ENCODE assay signal across 8 cellular contexts in the genomic region with DNA sequence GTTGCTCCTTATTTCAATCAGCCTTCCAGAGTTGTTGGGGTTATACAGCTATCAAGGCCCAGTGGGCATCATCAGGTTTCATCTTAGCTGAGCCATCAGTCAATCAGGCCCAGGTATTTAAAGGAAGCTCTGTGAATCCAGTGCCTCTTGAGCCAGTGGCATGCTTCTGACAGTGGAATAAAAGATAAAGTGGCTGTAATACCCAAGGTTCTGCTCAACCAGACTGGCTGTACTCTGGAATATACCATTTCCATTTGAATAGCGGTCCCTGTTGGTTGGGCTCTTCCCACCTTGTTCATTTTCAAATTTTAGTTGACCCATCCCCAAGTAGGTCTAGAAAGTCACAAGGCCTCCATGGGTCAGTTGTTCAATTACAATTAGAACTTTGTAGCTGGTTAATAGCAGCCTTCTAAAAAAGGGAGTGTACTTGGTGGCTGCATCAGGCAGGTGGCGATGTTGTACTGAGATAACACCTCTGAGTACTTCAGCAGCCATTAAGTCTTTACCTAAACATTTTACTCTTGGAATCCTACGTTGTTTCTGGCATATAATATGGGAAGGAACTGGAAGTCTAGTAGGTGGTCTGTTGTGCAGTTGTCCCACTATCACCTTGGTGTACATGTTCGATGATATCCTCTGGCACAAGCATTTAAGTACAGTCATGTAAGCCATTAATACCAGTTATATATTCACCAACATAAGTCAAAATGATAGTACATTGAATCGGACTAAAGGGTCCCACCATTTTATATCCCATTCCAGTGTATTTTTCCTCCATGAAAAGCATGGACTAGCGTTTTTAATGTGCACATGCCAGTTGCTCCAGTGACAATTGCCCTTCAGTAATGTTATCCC.
DNase-seq lines count a peak whose midpoint lies in the region; ATAC-seq and TF ChIP-seq lines count a peak whose summit lies in the region.

No MANE protein-coding gene starts in this region.

- H3K9ac ChIP-seq in Loucy (ENCODE audit: low read depth, low read length, poor library complexity, severe bottlenecking) (no peak overlapping the region), mammary epithelial cell (ENCODE audit: insufficient read depth, low read length) (no peak overlapping the region)

- no peak overlapping the region for H3K4me2 ChIP-seq in Loucy (ENCODE audit: low read depth, low read length, poor library complexity, severe bottlenecking)
- H3K4me2 ChIP-seq in mammary epithelial cell (ENCODE audit: insufficient read depth, low read depth, low read length) = no peak overlapping the region

- H3K79me2 ChIP-seq in Loucy (ENCODE audit: insufficient read depth, low read length) (no peaks in the 10 kb centered on the region), mammary epithelial cell (ENCODE audit: insufficient read depth, low read length) (no peaks in the 10 kb centered on the region)

- H3K27me3 ChIP-seq in Loucy (ENCODE audit: insufficient read depth, low read length, poor library complexity, severe bottlenecking) = no peaks in the 10 kb centered on the region
- no peaks in the 10 kb centered on the region for H3K27me3 ChIP-seq in mammary epithelial cell (ENCODE audit: insufficient read depth, low read length)
- no peaks in the 10 kb centered on the region for H3K27me3 ChIP-seq in left lung
- H3K27me3 ChIP-seq in testis = no peaks in the 10 kb centered on the region

- peaks cover 7% of the 10 kb centered on the region for H3F3A ChIP-seq in Loucy (ENCODE audit: low read depth)

- TF ChIP-seq POLR2A in testis (IDR thresholded peaks at IDR 0.05) = no peak

- H3K4me1 ChIP-seq in Loucy (ENCODE audit: insufficient read depth, low read length, poor library complexity, severe bottlenecking) = peaks cover 8% of the 10 kb centered on the region
- H3K4me1 ChIP-seq in mammary epithelial cell (ENCODE audit: insufficient read depth, low read length) = no peaks in the 10 kb centered on the region
- H3K4me1 ChIP-seq in left lung = no peaks in the 10 kb centered on the region
- H3K4me1 ChIP-seq in testis = no peaks in the 10 kb centered on the region

- H4K20me1 ChIP-seq in Loucy (ENCODE audit: insufficient read depth, low read length, poor library complexity, severe bottlenecking) = no peaks in the 10 kb centered on the region
- H4K20me1 ChIP-seq in mammary epithelial cell (ENCODE audit: insufficient read depth, low read length) = no peaks in the 10 kb centered on the region

- no peaks in the 10 kb centered on the region for H3K27me3 Mint-ChIP-seq in activated CD4-positive, alpha-beta T cell treated with anti-CD3 and anti-CD28 coated beads for 36 hours

- BruUV-seq in mammary epithelial cell (replicated peaks; lab: Mats Ljungman, UMichigan) = no TSS peak

- ATAC-seq in activated CD4-positive, alpha-beta T cell treated with anti-CD3 and anti-CD28 coated beads for 36 hours = peak; percentile 51
- peak; percentile 92 for ATAC-seq in left lung
- no peak for ATAC-seq in HG03039 (IDR thresholded peaks at IDR 0.05; ENCODE audit: unreplicated experiment)

- no peak overlapping the region for H3K27ac ChIP-seq in mammary epithelial cell (ENCODE audit: insufficient read depth, low read depth, low read length)
- no peak overlapping the region for H3K27ac ChIP-seq in left lung
- no peak overlapping the region for H3K27ac ChIP-seq in testis

- DNase-seq in activated CD4-positive, alpha-beta T cell treated with anti-CD3 and anti-CD28 coated beads for 36 hours = peak; percentile 62
- DNase-seq in activated CD4-positive, alpha-beta T cell treated with anti-CD3 and anti-CD28 coated beads for 1 hour = no peak
- DNase-seq in SK-MEL-5 (ENCODE audit: low read depth, low spot score) = peak; percentile 90
- peak; percentile 28 for DNase-seq in mammary epithelial cell
- DNase-seq in left lung = no peak
- DNase-seq in testis = no peak

- intact Hi-C loops in activated CD4-positive, alpha-beta T cell treated with anti-CD3 and anti-CD28 coated beads for 36 hours (cut with DNase I, micrococcal nuclease) = loop anchor here in 1 of 2 experiments (1.0 to 5.0 kb wide), 2 partner anchors 249 to 419 kb away; no protein-coding TSS in a partner anchor
- intact Hi-C loops in mammary epithelial cell (cut with micrococcal nuclease) = loop anchor here (1.0 to 10.0 kb wide), 3 partner anchors 249 to 603 kb away; no protein-coding TSS in a partner anchor
- intact Hi-C loops in left lung (cut with DNase I) = no loop called here
- intact Hi-C loops in testis (cut with DNase I; ENCODE audit: low total_unique reads) = no loop called here

- dilution Hi-C loops in mammary epithelial cell (cut with HindIII; ENCODE audit: low sequenced_read_pairs) = no loop called here

- peaks cover 1% of the 10 kb centered on the region for H3K36me3 Mint-ChIP-seq in activated CD4-positive, alpha-beta T cell treated with anti-CD3 and anti-CD28 coated beads for 36 hours (ENCODE audit: low read depth)

- H2AFZ ChIP-seq in Loucy (ENCODE audit: low read length) (no peak overlapping the region), mammary epithelial cell (ENCODE audit: low read depth, low read length) (peak overlapping the region; percentile 63)

- in situ Hi-C loops in SK-MEL-5 (cut with HindIII; ENCODE audit: low pct_unique_long_range_greater_than_20kb, low sequenced_read_pairs) = no loop called here
- in situ Hi-C loops in mammary epithelial cell (cut with MboI; ENCODE audit: low sequenced_read_pairs in 2 of 2) = no loop called here

- no peaks in the 10 kb centered on the region for H3K9me2 ChIP-seq in Loucy (replicated peaks; ENCODE audit: low read depth, low read length)

- TF ChIP-seq CTCF in Loucy (conservative IDR thresholded peaks at IDR 0.05; ENCODE audit: low read length) (peak; percentile 91), mammary epithelial cell (conservative IDR thresholded peaks at IDR 0.05 in 1 of 2, IDR thresholded peaks at IDR 0.05 in 1 of 2; ENCODE audit: extremely low read depth in 1 of 2, insufficient read depth in 1 of 2, low read depth in 1 of 2, low read length in 2 of 2) (peak; percentile 57 to 69), left lung (IDR thresholded peaks at IDR 0.05) (peak; percentile 47 to 50), testis (IDR thresholded peaks at IDR 0.05) (peak in 2 of 3 experiments; percentile 19 to 50)

- no peaks in the 10 kb centered on the region for H3K36me3 ChIP-seq in Loucy (ENCODE audit: insufficient read depth, low read length)
- H3K36me3 ChIP-seq in mammary epithelial cell (ENCODE audit: insufficient read depth, low read length) = no peaks in the 10 kb centered on the region
- no peaks in the 10 kb centered on the region for H3K36me3 ChIP-seq in left lung
- no peaks in the 10 kb centered on the region for H3K36me3 ChIP-seq in testis (ENCODE audit: low read depth, missing control alignments)

- CTCF ChIA-PET in activated CD4-positive, alpha-beta T cell treated with anti-CD3 and anti-CD28 coated beads for 36 hours (lab: Charles Lee) = interaction anchor here (0.6 to 1.8 kb wide), 13 partner anchors 10 to 702 kb away, joined by 3 to 14 read pairs (median 4); no protein-coding TSS in a partner anchor
- CTCF ChIA-PET in mammary epithelial cell (lab: Charles Lee; ENCODE audit: low non-redundant PET) = interaction anchor here (0.6 to 1.3 kb wide), 3 partner anchors 251 to 554 kb away, joined by 3 to 7 read pairs (median 5); no protein-coding TSS in a partner anchor

- POLR2A ChIA-PET in activated CD4-positive, alpha-beta T cell treated with anti-CD3 and anti-CD28 coated beads for 36 hours (lab: Charles Lee) = no interaction called here

- H3K4me3 ChIP-seq in Loucy (ENCODE audit: low read length, poor library complexity, severe bottlenecking) (no peak overlapping the region), mammary epithelial cell (replicated peaks in 1 of 3; ENCODE audit: insufficient read depth in 1 of 3, low read depth in 2 of 3, low read length in 3 of 3) (no peak overlapping the region), left lung (no peak overlapping the region), testis (no peak overlapping the region)

- no peaks in the 10 kb centered on the region for H3K4me1 Mint-ChIP-seq in activated CD4-positive, alpha-beta T cell treated with anti-CD3 and anti-CD28 coated beads for 36 hours

- H3K9me3 ChIP-seq in Loucy (ENCODE audit: insufficient read depth, low read depth, low read length) = peaks cover 4% of the 10 kb centered on the region; the same call in 1 of the 2 replicates
- H3K9me3 ChIP-seq in mammary epithelial cell (replicated peaks; ENCODE audit: insufficient read depth, low read length) = no peaks in the 10 kb centered on the region
- H3K9me3 ChIP-seq in left lung = peaks cover 0 to 7% of the 10 kb centered on the region in 2 donors
- H3K9me3 ChIP-seq in testis = no peaks in the 10 kb centered on the region

- no peak overlapping the region for H3K27ac Mint-ChIP-seq in activated CD4-positive, alpha-beta T cell treated with anti-CD3 and anti-CD28 coated beads for 36 hours

- WGBS in mammary epithelial cell (ENCODE audit: low coverage, missing lambda C conversion rate) = 44% methylated on average over 6 of the region's 6 CpGs
- 62 to 63% methylated on average over 6 of the region's 6 CpGs for WGBS in testis, 2 donors

- H3K9me3 Mint-ChIP-seq in activated CD4-positive, alpha-beta T cell treated with anti-CD3 and anti-CD28 coated beads for 36 hours (ENCODE audit: low read depth) = peaks cover 9% of the 10 kb centered on the region

- H3K4me3 Mint-ChIP-seq in activated CD4-positive, alpha-beta T cell treated with anti-CD3 and anti-CD28 coated beads for 36 hours = no peak overlapping the region

Comparison
In these comparisons a context has a peak if more than half of its experiments do, and no peak if none do; other contexts are left out.
1. DNase-seq: peak in activated CD4-positive, alpha-beta T cell treated with anti-CD3 and anti-CD28 coated beads for 36 hours (single experiment), SK-MEL-5 (single experiment) and mammary epithelial cell (single experiment); none in activated CD4-positive, alpha-beta T cell treated with anti-CD3 and anti-CD28 coated beads for 1 hour (single experiment), left lung (0 of 2) and testis (single experiment).
2. CTCF ChIP-seq: peak in every context shown above with its lines; median percentile 91 in Loucy; 63 in mammary epithelial cell; 48 in left lung; 34 in testis.